In the genomic region with DNA sequence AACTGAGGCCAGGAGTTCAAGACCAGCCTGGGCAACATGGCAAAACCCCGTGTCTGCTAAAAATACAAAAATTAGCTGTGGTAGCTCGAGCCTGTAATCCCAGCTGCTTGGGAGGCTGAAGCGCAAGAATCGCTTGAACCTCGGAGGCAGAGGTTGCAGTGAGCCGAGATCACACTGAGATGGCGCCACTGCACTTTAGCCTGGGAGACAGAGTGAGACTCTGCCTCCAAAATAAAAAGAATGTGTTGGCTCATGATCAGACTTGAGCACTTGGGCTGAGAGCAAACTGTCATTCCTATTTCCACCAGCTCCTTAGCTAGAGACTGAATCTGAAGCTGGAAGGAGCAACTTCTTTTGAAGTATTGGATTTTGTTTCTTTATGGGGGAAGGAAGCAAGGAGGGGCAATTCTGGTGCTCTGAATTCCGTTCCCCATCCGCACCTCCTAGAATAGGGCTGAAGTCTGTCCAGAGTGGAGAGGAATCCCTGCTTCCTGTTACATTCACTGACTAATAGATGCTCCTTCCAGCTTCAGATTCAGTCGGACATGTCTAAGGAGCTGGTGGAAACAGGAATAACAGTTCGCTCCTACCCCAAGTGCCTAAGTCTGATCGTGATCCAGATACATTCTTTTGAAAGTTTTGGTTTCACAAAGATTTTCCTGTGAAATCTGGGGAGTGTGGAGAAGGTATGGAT, we compare ENCODE assay signal across 1 cellular context.
TF ChIP-seq lines count a peak whose summit lies in the region.

No MANE protein-coding gene starts in this region.

TF ChIP-seq in GM23338, 12 proteins besides CTCF, POLR2A, EP300 and RAD21 (continued from another document):
- TF ChIP-seq, protein P1, sequence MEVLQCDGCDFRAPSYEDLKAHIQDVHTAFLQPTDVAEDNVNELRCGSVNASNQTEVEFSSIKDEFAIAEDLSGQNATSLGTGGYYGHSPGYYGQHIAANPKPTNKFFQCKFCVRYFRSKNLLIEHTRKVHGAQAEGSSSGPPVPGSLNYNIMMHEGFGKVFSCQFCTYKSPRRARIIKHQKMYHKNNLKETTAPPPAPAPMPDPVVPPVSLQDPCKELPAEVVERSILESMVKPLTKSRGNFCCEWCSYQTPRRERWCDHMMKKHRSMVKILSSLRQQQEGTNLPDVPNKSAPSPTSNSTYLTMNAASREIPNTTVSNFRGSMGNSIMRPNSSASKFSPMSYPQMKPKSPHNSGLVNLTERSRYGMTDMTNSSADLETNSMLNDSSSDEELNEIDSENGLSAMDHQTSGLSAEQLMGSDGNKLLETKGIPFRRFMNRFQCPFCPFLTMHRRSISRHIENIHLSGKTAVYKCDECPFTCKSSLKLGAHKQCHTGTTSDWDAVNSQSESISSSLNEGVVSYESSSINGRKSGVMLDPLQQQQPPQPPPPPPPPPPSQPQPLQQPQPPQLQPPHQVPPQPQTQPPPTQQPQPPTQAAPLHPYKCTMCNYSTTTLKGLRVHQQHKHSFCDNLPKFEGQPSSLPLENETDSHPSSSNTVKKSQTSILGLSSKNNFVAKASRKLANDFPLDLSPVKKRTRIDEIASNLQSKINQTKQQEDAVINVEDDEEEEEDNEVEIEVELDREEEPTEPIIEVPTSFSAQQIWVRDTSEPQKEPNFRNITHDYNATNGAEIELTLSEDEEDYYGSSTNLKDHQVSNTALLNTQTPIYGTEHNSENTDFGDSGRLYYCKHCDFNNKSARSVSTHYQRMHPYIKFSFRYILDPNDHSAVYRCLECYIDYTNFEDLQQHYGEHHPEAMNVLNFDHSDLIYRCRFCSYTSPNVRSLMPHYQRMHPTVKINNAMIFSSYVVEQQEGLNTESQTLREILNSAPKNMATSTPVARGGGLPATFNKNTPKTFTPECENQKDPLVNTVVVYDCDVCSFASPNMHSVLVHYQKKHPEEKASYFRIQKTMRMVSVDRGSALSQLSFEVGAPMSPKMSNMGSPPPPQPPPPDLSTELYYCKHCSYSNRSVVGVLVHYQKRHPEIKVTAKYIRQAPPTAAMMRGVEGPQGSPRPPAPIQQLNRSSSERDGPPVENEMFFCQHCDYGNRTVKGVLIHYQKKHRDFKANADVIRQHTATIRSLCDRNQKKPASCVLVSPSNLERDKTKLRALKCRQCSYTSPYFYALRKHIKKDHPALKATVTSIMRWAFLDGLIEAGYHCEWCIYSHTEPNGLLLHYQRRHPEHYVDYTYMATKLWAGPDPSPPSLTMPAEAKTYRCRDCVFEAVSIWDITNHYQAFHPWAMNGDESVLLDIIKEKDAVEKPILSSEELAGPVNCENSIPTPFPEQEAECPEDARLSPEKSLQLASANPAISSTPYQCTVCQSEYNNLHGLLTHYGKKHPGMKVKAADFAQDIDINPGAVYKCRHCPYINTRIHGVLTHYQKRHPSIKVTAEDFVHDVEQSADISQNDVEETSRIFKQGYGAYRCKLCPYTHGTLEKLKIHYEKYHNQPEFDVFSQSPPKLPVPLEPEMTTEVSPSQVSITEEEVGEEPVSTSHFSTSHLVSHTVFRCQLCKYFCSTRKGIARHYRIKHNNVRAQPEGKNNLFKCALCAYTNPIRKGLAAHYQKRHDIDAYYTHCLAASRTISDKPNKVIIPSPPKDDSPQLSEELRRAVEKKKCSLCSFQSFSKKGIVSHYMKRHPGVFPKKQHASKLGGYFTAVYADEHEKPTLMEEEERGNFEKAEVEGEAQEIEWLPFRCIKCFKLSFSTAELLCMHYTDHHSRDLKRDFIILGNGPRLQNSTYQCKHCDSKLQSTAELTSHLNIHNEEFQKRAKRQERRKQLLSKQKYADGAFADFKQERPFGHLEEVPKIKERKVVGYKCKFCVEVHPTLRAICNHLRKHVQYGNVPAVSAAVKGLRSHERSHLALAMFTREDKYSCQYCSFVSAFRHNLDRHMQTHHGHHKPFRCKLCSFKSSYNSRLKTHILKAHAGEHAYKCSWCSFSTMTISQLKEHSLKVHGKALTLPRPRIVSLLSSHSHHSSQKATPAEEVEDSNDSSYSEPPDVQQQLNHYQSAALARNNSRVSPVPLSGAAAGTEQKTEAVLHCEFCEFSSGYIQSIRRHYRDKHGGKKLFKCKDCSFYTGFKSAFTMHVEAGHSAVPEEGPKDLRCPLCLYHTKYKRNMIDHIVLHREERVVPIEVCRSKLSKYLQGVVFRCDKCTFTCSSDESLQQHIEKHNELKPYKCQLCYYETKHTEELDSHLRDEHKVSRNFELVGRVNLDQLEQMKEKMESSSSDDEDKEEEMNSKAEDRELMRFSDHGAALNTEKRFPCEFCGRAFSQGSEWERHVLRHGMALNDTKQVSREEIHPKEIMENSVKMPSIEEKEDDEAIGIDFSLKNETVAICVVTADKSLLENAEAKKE (CRISPR knock-in tag; IDR thresholded peaks at IDR 0.05), result no peak
- TF ChIP-seq POLR2AphosphoS5 (IDR thresholded peaks at IDR 0.05; ENCODE audit: low read depth) (no peak), ZNF114 (CRISPR knock-in tag; IDR thresholded peaks at IDR 0.05) (no peak), EZH2 (IDR thresholded peaks at IDR 0.05; ENCODE audit: low read depth, unreplicated experiment) (no peak)
